Comparison of ENCODE assay signal across 11 cellular contexts in the genomic region with DNA sequence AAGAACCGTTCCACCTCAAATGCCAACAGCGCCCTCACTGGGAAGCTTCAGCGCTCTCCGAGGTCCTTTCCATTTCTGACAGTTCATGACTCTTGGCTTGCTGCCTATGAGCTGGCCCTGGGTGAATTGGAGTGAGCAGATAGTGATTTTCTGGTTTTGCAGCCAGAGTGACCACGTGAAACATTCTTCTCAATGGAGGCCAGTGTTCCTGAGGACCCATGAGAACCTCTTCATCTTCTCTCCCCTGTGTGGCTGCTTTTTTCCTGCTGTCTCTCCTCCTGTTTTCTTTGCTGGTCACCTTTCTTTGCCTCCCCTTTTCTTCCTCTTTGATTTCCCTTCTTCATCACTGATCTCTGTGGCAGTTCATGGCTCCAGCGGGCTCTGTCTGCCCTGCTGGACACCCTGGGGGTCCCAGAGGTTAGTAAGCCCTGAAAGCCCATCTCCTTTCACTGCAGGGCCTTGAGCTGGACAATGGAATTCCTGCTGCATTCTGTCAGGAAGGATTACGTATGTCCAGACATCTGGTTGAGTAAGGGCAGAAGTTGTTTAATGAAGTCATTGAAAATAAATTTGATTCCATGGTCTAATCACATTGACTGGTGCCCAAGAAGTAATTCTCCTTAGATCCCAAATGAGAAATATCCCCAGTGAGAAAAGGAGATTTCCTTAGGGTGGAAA. TPM values are rescaled to one million over a fixed set of nuclear protein-coding genes. Genes with fewer than 3 reads are reported as not detected.
A peak's percentile ranks its signal among the peaks of the same experiment; 100 is the strongest.
DNase-seq lines count a peak whose midpoint lies in the region; ATAC-seq and TF ChIP-seq lines count a peak whose summit lies in the region.
"Had no signal": no experiment of that assay in that cellular context is flagged by ENCODE, and none has a peak within 500 bp of the region (broad histone marks: within the 10 kb centered on the region; RNA-seq: fewer than 3 reads in every experiment).

No MANE protein-coding gene starts in this region.

- H3K79me2 ChIP-seq in fibroblast of lung (ENCODE audit: control insufficient read depth, insufficient read depth, low read length) (no peaks in the 10 kb centered on the region), osteoblast (ENCODE audit: insufficient read depth, low read length) (no peaks in the 10 kb centered on the region)

- H3K9me3 ChIP-seq in fibroblast of lung (ENCODE audit: control insufficient read depth, insufficient read depth, low read depth, low read length) (no peaks in the 10 kb centered on the region), osteoblast (ENCODE audit: low read depth, low read length) (no peaks in the 10 kb centered on the region)
- H3K9me3 ChIP-seq: stomach had no signal

- peaks cover 3% of the 10 kb centered on the region for H3K27me3 ChIP-seq in fibroblast of lung (ENCODE audit: control insufficient read depth, insufficient read depth, low read length)
- H3K27me3 ChIP-seq in osteoblast (ENCODE audit: insufficient read depth, low read length) = no peaks in the 10 kb centered on the region
- H3K27me3 ChIP-seq: stomach had no signal

- H3K9ac ChIP-seq in fibroblast of lung (ENCODE audit: insufficient read depth, low read length) = no peak overlapping the region

- H3K36me3 ChIP-seq in fibroblast of lung (ENCODE audit: control insufficient read depth, insufficient read depth, low read length) (no peaks in the 10 kb centered on the region), osteoblast (ENCODE audit: insufficient read depth, low read length) (no peaks in the 10 kb centered on the region)
- H3K36me3 ChIP-seq: stomach had no signal

- H3K27ac ChIP-seq in fibroblast of lung (ENCODE audit: insufficient read depth, low read length) (no peak overlapping the region), osteoblast (ENCODE audit: low read depth, low read length) (no peak overlapping the region)

- H2AFZ ChIP-seq in fibroblast of lung (ENCODE audit: low read length) (no peak overlapping the region), osteoblast (ENCODE audit: low read length) (no peak overlapping the region)

- TF ChIP-seq CTCF in GM12875 (IDR thresholded peaks at IDR 0.05; ENCODE audit: borderline replicate concordance, insufficient read depth, low read depth, low read length) = no peak
- no peak for TF ChIP-seq CTCF in fibroblast of lung (conservative IDR thresholded peaks at IDR 0.05 in 1 of 2, IDR thresholded peaks at IDR 0.05 in 1 of 2; ENCODE audit: low read depth in 1 of 2, low read length in 2 of 2)
- peak; percentile 7 for TF ChIP-seq CTCF in osteoblast (IDR thresholded peaks at IDR 0.05; ENCODE audit: extremely low read depth, low read depth, low read length)

- no peaks in the 10 kb centered on the region for H3K4me1 ChIP-seq in fibroblast of lung (ENCODE audit: control insufficient read depth, extremely low read depth, insufficient read depth, low read length)
- H3K4me1 ChIP-seq in osteoblast (ENCODE audit: insufficient read depth, low read length) = peaks cover 3% of the 10 kb centered on the region

- ATAC-seq in HG02840 (IDR thresholded peaks at IDR 0.05; ENCODE audit: low FRiP score, unreplicated experiment) = no peak

- DNase-seq in OCI-M1 (lab: John Stamatoyannopoulos, UW) (peak; percentile 71), fibroblast of lung (ENCODE audit: low read depth in 2 of 2) (peak; percentile 55 to 89), osteoblast (ENCODE audit: insufficient read length, low spot score, missing footprints) (no peak), NCI-H345 treated with DMSO at 0.1 percent for 48 hours (lab: John Stamatoyannopoulos, UW; ENCODE audit: unreplicated experiment) (no peak), NCI-H1694 treated with DMSO at 0.1 percent for 48 hours (lab: John Stamatoyannopoulos, UW) (no peak)
- no peak for DNase-seq in stimulated activated CD4-positive, alpha-beta T cell treated with anti-CD3 and anti-CD28 coated beads, Interleukin-2, amount 100 ng/mL, for 48 hours
- DNase-seq: effector CD8-positive, alpha-beta T cell; NCI-H2227 treated with DMSO at 0.1 percent for 48 hours had no signal

- no peaks in the 10 kb centered on the region for H4K20me1 ChIP-seq in fibroblast of lung (ENCODE audit: control insufficient read depth, extremely low read depth, insufficient read depth, low read length)
- no peaks in the 10 kb centered on the region for H4K20me1 ChIP-seq in osteoblast (ENCODE audit: insufficient read depth, low read length)

- H3K4me2 ChIP-seq in fibroblast of lung (ENCODE audit: extremely low read depth, insufficient read depth, low read length) (no peak overlapping the region), osteoblast (ENCODE audit: insufficient read depth, low read length) (no peak overlapping the region)

- peak overlapping the region; percentile 15 for H3K4me3 ChIP-seq in GM12875 (ENCODE audit: low read depth, low read length)
- no peak overlapping the region for H3K4me3 ChIP-seq in fibroblast of lung (replicated peaks in 1 of 4; ENCODE audit: control extremely low read depth in 1 of 4, insufficient read depth in 1 of 4, low read depth in 3 of 4, low read length in 4 of 4)
- no peak overlapping the region for H3K4me3 ChIP-seq in osteoblast (ENCODE audit: insufficient read depth, low read length)
- H3K4me3 ChIP-seq: stomach had no signal

RNA-seq across cellular contexts. Expression of a gene that starts 29.9 kb away (rescaled TPM):
- 0.17 and 1.0 TPM in 2 replicates for total RNA-seq in fibroblast of lung
- 0.22 and 0.46 TPM in 2 replicates for polyA plus RNA-seq in fibroblast of lung
- 0.17 and 0.59 TPM in 2 replicates for polyA plus RNA-seq in fibroblast of lung (2012)
- polyA minus RNA-seq in fibroblast of lung (ENCODE audit: low replicate concordance) = not detected in 2 replicates
- total RNA-seq in osteoblast = 1.1 and 2.1 TPM in 2 replicates

RNA-seq across cellular contexts. Expression of a gene that starts 35.4 kb away (rescaled TPM):
- total RNA-seq in fibroblast of lung (46.7 and 71.5 TPM in 2 replicates), osteoblast (46.3 and 59.2 TPM in 2 replicates)
- 21.1 and 23.2 TPM in 2 replicates for polyA plus RNA-seq in fibroblast of lung
- 14.1 and 15.4 TPM in 2 replicates for polyA plus RNA-seq in fibroblast of lung (2012)
- 6.1 and 11.0 TPM in 2 replicates for polyA minus RNA-seq in fibroblast of lung (ENCODE audit: low replicate concordance)

Comparison
In these comparisons a context has a peak if more than half of its experiments do, and no peak if none do; other contexts are left out.
1. DNase-seq: peak in OCI-M1 (single experiment) and fibroblast of lung (2 of 2); none in osteoblast (single experiment), NCI-H345 treated with DMSO at 0.1 percent for 48 hours (single experiment), NCI-H1694 treated with DMSO at 0.1 percent for 48 hours (single experiment) and stimulated activated CD4-positive, alpha-beta T cell treated with anti-CD3 and anti-CD28 coated beads, Interleukin-2, amount 100 ng/mL, for 48 hours (0 of 2).